In the genomic region with DNA sequence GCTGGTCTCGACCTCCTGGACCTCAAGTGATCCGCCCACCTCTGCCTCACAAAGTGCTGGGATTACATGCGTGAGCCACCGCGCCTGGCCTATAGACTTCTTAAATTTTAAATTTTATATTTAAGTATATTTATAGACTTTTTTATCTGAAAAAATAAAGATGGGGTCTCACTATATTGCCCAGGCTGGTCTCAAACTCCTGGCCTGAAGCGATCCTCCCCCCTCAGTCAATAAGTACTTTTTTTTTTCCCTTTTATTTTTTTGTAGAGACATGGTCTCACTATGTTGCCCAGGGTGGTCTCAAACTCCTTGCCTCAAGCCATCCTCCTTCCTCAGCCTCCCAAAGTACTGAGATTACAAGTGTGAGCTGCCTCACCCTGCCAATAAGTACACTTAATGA, we compare ENCODE assay signal across 9 cellular contexts. TPM values are rescaled to one million over a fixed set of nuclear protein-coding genes. Genes with fewer than 3 reads are reported as not detected.
A peak's percentile ranks its signal among the peaks of the same experiment; 100 is the strongest.
DNase-seq lines count a peak whose midpoint lies in the region; TF ChIP-seq lines count a peak whose summit lies in the region.
"Had no signal": no experiment of that assay in that cellular context is flagged by ENCODE, and none has a peak within 500 bp of the region (broad histone marks: within the 10 kb centered on the region; RNA-seq: fewer than 3 reads in every experiment).

No MANE protein-coding gene starts in this region.

- peaks cover 19% of the 10 kb centered on the region for H3K4me1 Mint-ChIP-seq in activated CD4-positive, alpha-beta memory T cell treated with anti-CD3 and anti-CD28 coated beads for 36 hours (ENCODE audit: low read depth)

- peak overlapping the region; percentile 48 for H3K4me3 Mint-ChIP-seq in activated CD4-positive, alpha-beta memory T cell treated with anti-CD3 and anti-CD28 coated beads for 36 hours

- peaks cover 11% of the 10 kb centered on the region for H3K36me3 Mint-ChIP-seq in activated CD4-positive, alpha-beta memory T cell treated with anti-CD3 and anti-CD28 coated beads for 36 hours

- peaks cover 15% of the 10 kb centered on the region for H3K36me3 ChIP-seq in skeletal muscle satellite cell (ENCODE audit: insufficient read depth, low read length)

- peaks cover 27% of the 10 kb centered on the region for H3K4me1 ChIP-seq in skeletal muscle satellite cell (ENCODE audit: control insufficient read depth, insufficient read depth, low read length)

- intact Hi-C loops in activated CD4-positive, alpha-beta memory T cell treated with anti-CD3 and anti-CD28 coated beads for 36 hours (cut with micrococcal nuclease), result no loop called here

- no peaks in the 10 kb centered on the region for H3K9me3 ChIP-seq in skeletal muscle satellite cell (replicated peaks; ENCODE audit: low read length)

- in situ Hi-C loops in GM13977 (cut with MboI; ENCODE audit: low pct_unique_long_range_greater_than_20kb, low sequenced_read_pairs, unreplicated experiment), result no loop called here

- peak overlapping the region; percentile 87 for H3K4me2 ChIP-seq in skeletal muscle satellite cell (ENCODE audit: low read length)

- peak overlapping the region; percentile 93 for H3K4me3 ChIP-seq in fibroblast of mammary gland (ENCODE audit: control insufficient read depth, low read depth, low read length)
- peak overlapping the region; percentile 91 for H3K4me3 ChIP-seq in skeletal muscle satellite cell (ENCODE audit: low read length)

- DNase-seq in GM13977 (ENCODE audit: low spot score) (no peak), fibroblast of mammary gland (ENCODE audit: low read depth) (no peak), DMS153 (lab: John Stamatoyannopoulos, UW) (no peak), mesenteric fat pad (ENCODE audit: low spot score) (no peak), superior temporal gyrus (ENCODE audit: extremely low spot score) (no peak)
- no peak for DNase-seq in activated CD4-positive, alpha-beta memory T cell treated with anti-CD3 and anti-CD28 coated beads for 36 hours

- TF ChIP-seq CTCF in GM13977 (IDR thresholded peaks at IDR 0.05; ENCODE audit: extremely low read depth, insufficient read depth, missing control alignments) (peak; percentile 1), fibroblast of mammary gland (conservative IDR thresholded peaks at IDR 0.05; ENCODE audit: control insufficient read depth, insufficient read depth, low read depth, low read length) (no peak)

- H3K9ac ChIP-seq in skeletal muscle satellite cell (ENCODE audit: low read depth, low read length), result peak overlapping the region; percentile 98

- H3K27me3 ChIP-seq in skeletal muscle satellite cell (ENCODE audit: control insufficient read depth, insufficient read depth, low read length), result no peaks in the 10 kb centered on the region

- H3K9me3 Mint-ChIP-seq in activated CD4-positive, alpha-beta memory T cell treated with anti-CD3 and anti-CD28 coated beads for 36 hours, result no peaks in the 10 kb centered on the region
- H3K9me3 Mint-ChIP-seq: neural crest cell had no signal

- POLR2A ChIA-PET in activated CD4-positive, alpha-beta memory T cell treated with anti-CD3 and anti-CD28 coated beads for 36 hours (lab: Charles Lee), result interaction anchor here (2.1 kb wide), 1 partner anchor 19 kb away, joined by 10 read pairs; a partner anchor contains a TSS

- CTCF ChIA-PET in activated CD4-positive, alpha-beta memory T cell treated with anti-CD3 and anti-CD28 coated beads for 36 hours (lab: Charles Lee), result interaction anchor here (0.7 to 1.3 kb wide), 4 partner anchors 19 to 453 kb away, joined by 3 to 6 read pairs (median 4); a partner anchor contains a TSS

- peak overlapping the region; percentile 78 for H3K27ac Mint-ChIP-seq in activated CD4-positive, alpha-beta memory T cell treated with anti-CD3 and anti-CD28 coated beads for 36 hours

- H3K27me3 Mint-ChIP-seq in activated CD4-positive, alpha-beta memory T cell treated with anti-CD3 and anti-CD28 coated beads for 36 hours, result no peaks in the 10 kb centered on the region

RNA-seq across cellular contexts. Expression of a gene that starts 1.9 kb away (rescaled TPM):
- 10 to 100 TPM; 11.5 to 12.6 TPM for total RNA-seq in activated CD4-positive, alpha-beta memory T cell treated with anti-CD3 and anti-CD28 coated beads for 36 hours
- total RNA-seq in skeletal muscle satellite cell (2012; rRNA removed), result 23.3 and 25.1 TPM in 2 replicates
- 20.2 TPM for total RNA-seq in mesenteric fat pad

RNA-seq across cellular contexts. Expression of a gene that starts 10.8 kb away (rescaled TPM):
- 1 to 10 TPM; 1.2 to 1.7 TPM for total RNA-seq in activated CD4-positive, alpha-beta memory T cell treated with anti-CD3 and anti-CD28 coated beads for 36 hours
- 0.87 and 1.0 TPM in 2 replicates for total RNA-seq in skeletal muscle satellite cell (2012; rRNA removed)
- total RNA-seq in mesenteric fat pad, result 2.3 TPM

RNA-seq across cellular contexts. Expression of a gene that starts 20.2 kb away (rescaled TPM):
- total RNA-seq in activated CD4-positive, alpha-beta memory T cell treated with anti-CD3 and anti-CD28 coated beads for 36 hours, result 10 to 100 TPM; 12.1 to 13.1 TPM
- 19.0 and 23.8 TPM in 2 replicates for total RNA-seq in skeletal muscle satellite cell (2012; rRNA removed)
- total RNA-seq in mesenteric fat pad, result 40.7 TPM

RNA-seq across cellular contexts. Expression of a gene that starts 34.0 kb away (rescaled TPM):
- total RNA-seq in activated CD4-positive, alpha-beta memory T cell treated with anti-CD3 and anti-CD28 coated beads for 36 hours, result not detected
- total RNA-seq in skeletal muscle satellite cell (2012; rRNA removed), result under 0.01 TPM in 1 of 2 replicates, not detected in the other
- total RNA-seq in mesenteric fat pad, result 0.29 TPM
- total RNA-seq: HT-29 had no signal

RNA-seq across cellular contexts. Expression of a gene that starts 41.6 kb away (rescaled TPM):
- total RNA-seq in activated CD4-positive, alpha-beta memory T cell treated with anti-CD3 and anti-CD28 coated beads for 36 hours, result 10 to 100 TPM; 34.6 to 37.6 TPM
- total RNA-seq in skeletal muscle satellite cell (2012; rRNA removed), result 89.5 and 90.4 TPM in 2 replicates
- total RNA-seq in mesenteric fat pad, result 141 TPM
